In genomic region chr10:97081621-97082235, GRCh38 we compare ENCODE assay signal across 9 cellular contexts.
DNase-seq lines count a peak whose midpoint lies in the region; ATAC-seq and TF ChIP-seq lines count a peak whose summit lies in the region.
"Had no signal": no experiment of that assay in that cellular context is flagged by ENCODE, and none has a peak within 500 bp of the region (broad histone marks: within the 10 kb centered on the region; RNA-seq: fewer than 3 reads in every experiment).

No MANE protein-coding gene starts in this region.

- no peaks in the 10 kb centered on the region for H3K9me3 Mint-ChIP-seq in WTC11
- no peaks in the 10 kb centered on the region for H3K9me3 Mint-ChIP-seq in central memory CD8-positive, alpha-beta T cell
- H3K9me3 Mint-ChIP-seq in stimulated activated naive CD8-positive, alpha-beta T cell treated with anti-CD3 and anti-CD28 coated beads, Interleukin-15, amount 100 ng/mL, for 72 hours, result no peaks in the 10 kb centered on the region

- H3K4me3 ChIP-seq in lung, result no peak overlapping the region
- H3K4me3 ChIP-seq: SK-N-MC had no signal

- H3K27ac Mint-ChIP-seq in WTC11, result no peak overlapping the region
- H3K27ac Mint-ChIP-seq in central memory CD8-positive, alpha-beta T cell (ENCODE audit: low read depth), result no peak overlapping the region
- no peak overlapping the region for H3K27ac Mint-ChIP-seq in stimulated activated naive CD8-positive, alpha-beta T cell treated with anti-CD3 and anti-CD28 coated beads, Interleukin-15, amount 100 ng/mL, for 72 hours

- POLR2A ChIA-PET in WTC11 (lab: Charles Lee), result no interaction called here

- peaks cover 24% of the 10 kb centered on the region for H3K4me1 Mint-ChIP-seq in WTC11
- H3K4me1 Mint-ChIP-seq in central memory CD8-positive, alpha-beta T cell, result no peaks in the 10 kb centered on the region
- no peaks in the 10 kb centered on the region for H3K4me1 Mint-ChIP-seq in stimulated activated naive CD8-positive, alpha-beta T cell treated with anti-CD3 and anti-CD28 coated beads, Interleukin-15, amount 100 ng/mL, for 72 hours

- 13 to 15% methylated on average over 6 of the region's 6 CpGs for WGBS in lung, 2 donors

- TF ChIP-seq CTCF in WTC11 (IDR thresholded peaks at IDR 0.05) (peak; percentile 45; the same call in 1 of the 2 replicates), lung (IDR thresholded peaks at IDR 0.05; ENCODE audit: control extremely low read depth, extremely low read depth) (peak; percentile 36)

- no peaks in the 10 kb centered on the region for H3K4me1 ChIP-seq in lung (ENCODE audit: control insufficient read depth in 2 of 2, insufficient read depth in 2 of 2, low read length in 2 of 2)

- CTCF ChIA-PET in WTC11 (lab: Charles Lee), result interaction anchor here (0.6 to 19.8 kb wide), 31 partner anchors 9 to 572 kb away, joined by 3 to 364 read pairs (median 7); partner anchors contain the start of genes ARHGAP19 and SLIT1

- H3K9me3 ChIP-seq in lung (ENCODE audit: control insufficient read depth in 2 of 2, insufficient read depth in 1 of 2, low read length in 1 of 2), result no peaks in the 10 kb centered on the region

- H3K27ac ChIP-seq in lung (ENCODE audit: low read depth in 1 of 2, low read length in 1 of 2), result no peak overlapping the region
- H3K27ac ChIP-seq: SK-N-MC had no signal

- peak; percentile 67 for TF ChIP-seq RAD21 in Ishikawa (IDR thresholded peaks at IDR 0.05; ENCODE audit: low read depth)

- H3K4me3 Mint-ChIP-seq in WTC11, result no peak overlapping the region
- H3K4me3 Mint-ChIP-seq in central memory CD8-positive, alpha-beta T cell, result no peak overlapping the region
- H3K4me3 Mint-ChIP-seq in stimulated activated naive CD8-positive, alpha-beta T cell treated with anti-CD3 and anti-CD28 coated beads, Interleukin-15, amount 100 ng/mL, for 72 hours, result no peak overlapping the region

- H3K27me3 ChIP-seq in lung (ENCODE audit: control insufficient read depth, insufficient read depth), result peaks cover 3% of the 10 kb centered on the region

- no peaks in the 10 kb centered on the region for H3K36me3 Mint-ChIP-seq in WTC11
- peaks cover 11% of the 10 kb centered on the region for H3K36me3 Mint-ChIP-seq in central memory CD8-positive, alpha-beta T cell (ENCODE audit: insufficient read depth)

- H3K36me3 ChIP-seq in lung (ENCODE audit: control insufficient read depth in 2 of 2, insufficient read depth in 2 of 2, low read length in 2 of 2), result no peaks in the 10 kb centered on the region

- DNase-seq in D341Med (ENCODE audit: low spot score) (peak; percentile 60), WTC11 (ENCODE audit: low spot score) (peak; percentile 85), lung (ENCODE audit: low spot score) (peak; percentile 41), NCI-H128 (lab: John Stamatoyannopoulos, UW; ENCODE audit: unreplicated experiment) (no peak)
- peak; percentile 27 to 50 for DNase-seq in central memory CD8-positive, alpha-beta T cell (ENCODE audit: low spot score in 2 of 2)
- DNase-seq in stimulated activated naive CD8-positive, alpha-beta T cell treated with anti-CD3 and anti-CD28 coated beads, Interleukin-15, amount 100 ng/mL, for 72 hours, result peak; percentile 52

- H3K27me3 Mint-ChIP-seq in WTC11 (ENCODE audit: low read depth), result no peaks in the 10 kb centered on the region
- H3K27me3 Mint-ChIP-seq in central memory CD8-positive, alpha-beta T cell, result peaks cover 68% of the 10 kb centered on the region
- H3K27me3 Mint-ChIP-seq in stimulated activated naive CD8-positive, alpha-beta T cell treated with anti-CD3 and anti-CD28 coated beads, Interleukin-15, amount 100 ng/mL, for 72 hours, result peaks cover 62% of the 10 kb centered on the region

- TF ChIP-seq EP300 in Ishikawa (IDR thresholded peaks at IDR 0.05; ENCODE audit: borderline replicate concordance), result no peak

- peak; percentile 63 for ATAC-seq in WTC11
- peak; percentile 14 for ATAC-seq in central memory CD8-positive, alpha-beta T cell (replicated peaks; ENCODE audit: extremely low read depth, poor library complexity, severe bottlenecking)
- no peak for ATAC-seq in lung (ENCODE audit: insufficient read depth, low FRiP score)
- peak; percentile 73 for ATAC-seq in stimulated activated naive CD8-positive, alpha-beta T cell treated with anti-CD3 and anti-CD28 coated beads, Interleukin-15, amount 100 ng/mL, for 72 hours
- no peak for ATAC-seq in HG03439 (IDR thresholded peaks at IDR 0.05; ENCODE audit: unreplicated experiment)

TF ChIP-seq in Ishikawa, 13 proteins besides CTCF, POLR2A, EP300 and RAD21 (continues in another document):
- TF ChIP-seq NFIC (IDR thresholded peaks at IDR 0.05), result 0 out of 2 replicates have a peak, but pooled peaks have one; percentile 34
- TF ChIP-seq REST (IDR thresholded peaks at IDR 0.05; ENCODE audit: low read depth), result peak; percentile 100
- TF ChIP-seq TEAD4 (IDR thresholded peaks at IDR 0.05), result 0 out of 2 replicates have a peak, but pooled peaks have one; percentile 21
- no peak for TF ChIP-seq CEBPB (IDR thresholded peaks at IDR 0.05)
- no peak for TF ChIP-seq TCF12 (IDR thresholded peaks at IDR 0.05; ENCODE audit: low read depth)
- TF ChIP-seq, protein P1, sequence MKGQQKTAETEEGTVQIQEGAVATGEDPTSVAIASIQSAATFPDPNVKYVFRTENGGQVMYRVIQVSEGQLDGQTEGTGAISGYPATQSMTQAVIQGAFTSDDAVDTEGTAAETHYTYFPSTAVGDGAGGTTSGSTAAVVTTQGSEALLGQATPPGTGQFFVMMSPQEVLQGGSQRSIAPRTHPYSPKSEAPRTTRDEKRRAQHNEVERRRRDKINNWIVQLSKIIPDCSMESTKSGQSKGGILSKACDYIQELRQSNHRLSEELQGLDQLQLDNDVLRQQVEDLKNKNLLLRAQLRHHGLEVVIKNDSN (IDR thresholded peaks at IDR 0.05), result no peak
- TF ChIP-seq ZBTB7A (IDR thresholded peaks at IDR 0.05; ENCODE audit: low read depth), result no peak

TF ChIP-seq in WTC11, 78 proteins besides CTCF, POLR2A, EP300 and RAD21 (continues in another document):
- TF ChIP-seq CREB1 (CRISPR knock-in tag; IDR thresholded peaks at IDR 0.05), result peak; percentile 68; the same call in 1 of the 2 replicates
- peak; percentile 89; the same call in 1 of the 2 replicates for TF ChIP-seq PREB (CRISPR knock-in tag; IDR thresholded peaks at IDR 0.05; ENCODE audit: borderline replicate concordance)
- peak; percentile 88 for TF ChIP-seq NFE2L1 (CRISPR knock-in tag; IDR thresholded peaks at IDR 0.05)
- TF ChIP-seq, protein P2, sequence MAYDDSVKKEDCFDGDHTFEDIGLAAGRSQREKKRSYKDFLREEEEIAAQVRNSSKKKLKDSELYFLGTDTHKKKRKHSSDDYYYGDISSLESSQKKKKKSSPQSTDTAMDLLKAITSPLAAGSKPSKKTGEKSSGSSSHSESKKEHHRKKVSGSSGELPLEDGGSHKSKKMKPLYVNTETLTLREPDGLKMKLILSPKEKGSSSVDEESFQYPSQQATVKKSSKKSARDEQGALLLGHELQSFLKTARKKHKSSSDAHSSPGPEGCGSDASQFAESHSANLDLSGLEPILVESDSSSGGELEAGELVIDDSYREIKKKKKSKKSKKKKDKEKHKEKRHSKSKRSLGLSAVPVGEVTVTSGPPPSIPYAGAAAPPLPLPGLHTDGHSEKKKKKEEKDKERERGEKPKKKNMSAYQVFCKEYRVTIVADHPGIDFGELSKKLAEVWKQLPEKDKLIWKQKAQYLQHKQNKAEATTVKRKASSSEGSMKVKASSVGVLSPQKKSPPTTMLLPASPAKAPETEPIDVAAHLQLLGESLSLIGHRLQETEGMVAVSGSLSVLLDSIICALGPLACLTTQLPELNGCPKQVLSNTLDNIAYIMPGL (CRISPR knock-in tag; IDR thresholded peaks at IDR 0.05), result no peak
- TF ChIP-seq TCF7 (CRISPR knock-in tag; IDR thresholded peaks at IDR 0.05; ENCODE audit: low read depth), result no peak
- TF ChIP-seq, protein P3, sequence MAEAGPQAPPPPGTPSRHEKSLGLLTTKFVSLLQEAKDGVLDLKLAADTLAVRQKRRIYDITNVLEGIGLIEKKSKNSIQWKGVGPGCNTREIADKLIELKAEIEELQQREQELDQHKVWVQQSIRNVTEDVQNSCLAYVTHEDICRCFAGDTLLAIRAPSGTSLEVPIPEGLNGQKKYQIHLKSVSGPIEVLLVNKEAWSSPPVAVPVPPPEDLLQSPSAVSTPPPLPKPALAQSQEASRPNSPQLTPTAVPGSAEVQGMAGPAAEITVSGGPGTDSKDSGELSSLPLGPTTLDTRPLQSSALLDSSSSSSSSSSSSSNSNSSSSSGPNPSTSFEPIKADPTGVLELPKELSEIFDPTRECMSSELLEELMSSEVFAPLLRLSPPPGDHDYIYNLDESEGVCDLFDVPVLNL (CRISPR knock-in tag; IDR thresholded peaks at IDR 0.05; ENCODE audit: borderline replicate concordance, low read depth), result no peak
- TF ChIP-seq JAZF1 (CRISPR knock-in tag; IDR thresholded peaks at IDR 0.05), result no peak
- no peak for TF ChIP-seq ZNF512 (CRISPR knock-in tag; IDR thresholded peaks at IDR 0.05; ENCODE audit: borderline replicate concordance)
- TF ChIP-seq ZNF423 (CRISPR knock-in tag; IDR thresholded peaks at IDR 0.05), result peak; percentile 22; the same call in 1 of the 2 replicates
- TF ChIP-seq FOXJ3 (CRISPR knock-in tag; IDR thresholded peaks at IDR 0.05; ENCODE audit: borderline replicate concordance), result no peak
- TF ChIP-seq ZNF671 (CRISPR knock-in tag; IDR thresholded peaks at IDR 0.05), result 0 out of 2 replicates have a peak, but pooled peaks have one; percentile 62
- TF ChIP-seq GTF2I (CRISPR knock-in tag; conservative IDR thresholded peaks at IDR 0.05), result 0 out of 2 replicates have a peak, but pooled peaks have one; percentile 43
- no peak for TF ChIP-seq NR1H2 (CRISPR knock-in tag; IDR thresholded peaks at IDR 0.05)

Comparison
In these comparisons a context has a peak if more than half of its experiments do, and no peak if none do; other contexts are left out.
1. ATAC-seq: peak in WTC11 (single experiment), central memory CD8-positive, alpha-beta T cell (single experiment) and stimulated activated naive CD8-positive, alpha-beta T cell treated with anti-CD3 and anti-CD28 coated beads, Interleukin-15, amount 100 ng/mL, for 72 hours (single experiment); none in lung (single experiment) and HG03439 (single experiment).